ENCODE assay signal across 1 cellular context in genomic region chr2:10009811-10010781, GRCh38.
A peak's percentile ranks its signal among the peaks of the same experiment; 100 is the strongest.
TF ChIP-seq lines count a peak whose summit lies in the region.

No MANE protein-coding gene starts in this region.

TF ChIP-seq in IMR-90, 13 proteins besides CTCF, POLR2A, EP300 and RAD21 (continued from another document):
- TF ChIP-seq USF2 (IDR thresholded peaks at IDR 0.05; ENCODE audit: low read depth, low read length) = peak; percentile 72; the same call in 1 of the 2 replicates
- TF ChIP-seq RFX5 (IDR thresholded peaks at IDR 0.05; ENCODE audit: low read depth, low read length) = peak; percentile 44; the same call in 1 of the 2 replicates
- TF ChIP-seq RCOR1 (IDR thresholded peaks at IDR 0.05; ENCODE audit: insufficient replicate concordance, low read length) = no peak
- TF ChIP-seq ELK1 (IDR thresholded peaks at IDR 0.05; ENCODE audit: borderline replicate concordance, low read depth, low read length) = no peak
- TF ChIP-seq BHLHE40 (IDR thresholded peaks at IDR 0.05; ENCODE audit: low read depth, low read length) = peak; percentile 43; the same call in 1 of the 2 replicates
- TF ChIP-seq FOS (IDR thresholded peaks at IDR 0.05; ENCODE audit: low read depth, low read length) = 0 out of 2 replicates have a peak, but pooled peaks have one; percentile 10
- TF ChIP-seq MAZ (IDR thresholded peaks at IDR 0.05; ENCODE audit: borderline replicate concordance, low read depth, low read length) = peak; percentile 58; the same call in 1 of the 2 replicates
